In genomic region chr10:97640174-97640867, GRCh38 we compare ENCODE assay signal across 1 cellular context.
A peak's percentile ranks its signal among the peaks of the same experiment; 100 is the strongest.
TF ChIP-seq lines count a peak whose summit lies in the region.

TSS of gene PI4K2A (plus strand) at chr10:97640671. CDS start at chr10:97640743, 72 bp downstream.

TF ChIP-seq in GM23338, 12 proteins besides CTCF, POLR2A, EP300 and RAD21 (continued from another document):
- TF ChIP-seq ZNF462 (CRISPR knock-in tag; IDR thresholded peaks at IDR 0.05), result no peak
- no peak for TF ChIP-seq JUNB (IDR thresholded peaks at IDR 0.05; ENCODE audit: unreplicated experiment)
- no peak for TF ChIP-seq STAT1 (IDR thresholded peaks at IDR 0.05; ENCODE audit: unreplicated experiment)
- TF ChIP-seq POLR2AphosphoS5 (IDR thresholded peaks at IDR 0.05; ENCODE audit: low read depth), result peak; percentile 64; the same call in 1 of the 2 replicates
- TF ChIP-seq ETS1 (IDR thresholded peaks at IDR 0.05), result no peak
- no peak for TF ChIP-seq NANOG (IDR thresholded peaks at IDR 0.05; ENCODE audit: borderline replicate concordance)
- no peak for TF ChIP-seq ZNF331 (CRISPR knock-in tag; IDR thresholded peaks at IDR 0.05; ENCODE audit: low read depth)
- TF ChIP-seq EZH2phosphoT487 (IDR thresholded peaks at IDR 0.05; ENCODE audit: unreplicated experiment), result no peak
